Comparison of ENCODE assay signal across 9 cellular contexts in genomic region chr12:96241484-96242256, GRCh38. TPM values are rescaled to one million over a fixed set of nuclear protein-coding genes. Genes with fewer than 3 reads are reported as not detected.
DNase-seq lines count a peak whose midpoint lies in the region; ATAC-seq, FAIRE-seq and TF ChIP-seq lines count a peak whose summit lies in the region.
"Had no signal": no experiment of that assay in that cellular context is flagged by ENCODE, and none has a peak within 500 bp of the region (broad histone marks: within the 10 kb centered on the region; RNA-seq: fewer than 3 reads in every experiment).

No MANE protein-coding gene starts in this region.

- WGBS in gastroesophageal sphincter (ENCODE audit: low coverage in 1 of 2), 2 donors: 0 to 26% methylated on average over 5 to 11 of the region's 13 CpGs

- no peak overlapping the region for H3K4me3 ChIP-seq in gastroesophageal sphincter

- ATAC-seq in gastroesophageal sphincter: peak; percentile 81
- no peak for ATAC-seq in GM21390 (IDR thresholded peaks at IDR 0.05; ENCODE audit: unreplicated experiment)
- ATAC-seq in GM21619 (IDR thresholded peaks at IDR 0.05; ENCODE audit: unreplicated experiment): no peak

- no peak for TF ChIP-seq POLR2A in gastroesophageal sphincter (IDR thresholded peaks at IDR 0.05)

- peaks cover 3% of the 10 kb centered on the region for H3K27me3 Mint-ChIP-seq in HFFc6 (ENCODE audit: insufficient read depth)

- peaks cover 15% of the 10 kb centered on the region; the same call in 1 of the 2 replicates for H3K36me3 Mint-ChIP-seq in HFFc6 (ENCODE audit: low read depth)

- peak overlapping the region; percentile 43; the same call in 1 of the 2 replicates for H3K27ac Mint-ChIP-seq in HFFc6

- no peak overlapping the region for H3K4me3 Mint-ChIP-seq in HFFc6

- peaks cover 0 to 3% of the 10 kb centered on the region in 2 donors for H3K36me3 ChIP-seq in gastroesophageal sphincter

- TF ChIP-seq CTCF in HFFc6 (IDR thresholded peaks at IDR 0.05) (no peak), gastroesophageal sphincter (IDR thresholded peaks at IDR 0.05) (no peak)

- no peak for DNase-seq in HFFc6
- peak; percentile 48 for DNase-seq in activated T-cell treated with anti-CD3 and anti-CD28 coated beads for 1 hour (ENCODE audit: low read depth)
- DNase-seq in stimulated activated CD4-positive, alpha-beta T cell treated with anti-CD3 and anti-CD28 coated beads, Interleukin-4, amount 100 ng/mL, for 24 hours: peak; percentile 64
- no peak for DNase-seq in GM19239 (ENCODE audit: insufficient read length, low spot score)
- no peak for DNase-seq in globus pallidus (ENCODE audit: low spot score)

- TF ChIP-seq EP300 in gastroesophageal sphincter (IDR thresholded peaks at IDR 0.05): no peak

- peaks cover 61% of the 10 kb centered on the region for H3K4me1 Mint-ChIP-seq in HFFc6 (ENCODE audit: low read depth)

- no peak for FAIRE-seq in GM19239 (lab: Jason Lieb, UNC)
- FAIRE-seq: H1 had no signal

- H3K9me3 ChIP-seq in gastroesophageal sphincter: no peaks in the 10 kb centered on the region

- no peaks in the 10 kb centered on the region for H3K27me3 ChIP-seq in gastroesophageal sphincter

- no peaks in the 10 kb centered on the region for H3K9me3 Mint-ChIP-seq in HFFc6

- H3K4me1 ChIP-seq in gastroesophageal sphincter: peaks cover 35 to 69% (median 52%) of the 10 kb centered on the region in 3 donors

- H3K27ac ChIP-seq in gastroesophageal sphincter: peak overlapping the region; percentile 81 to 95 (median 94)

RNA-seq across cellular contexts. Expression of gene ELK3, which starts 47.5 kb away (rescaled TPM):
- total RNA-seq in HFFc6 (2021; fragmentation: NEBNext Ultra II Directional; extraction: Animal tissue kit (Norgen Biotek cat#: 25700)): 10 to 100 TPM; 54.5 to 80.7 (median 71.9) TPM
- total RNA-seq in gastroesophageal sphincter: 10 to 100 TPM; 10.1 to 25.3 (median 23.4) TPM

Comparison
In these comparisons a context has a peak if more than half of its experiments do, and no peak if none do; other contexts are left out.
1. DNase-seq: peak in activated T-cell treated with anti-CD3 and anti-CD28 coated beads for 1 hour (single experiment) and stimulated activated CD4-positive, alpha-beta T cell treated with anti-CD3 and anti-CD28 coated beads, Interleukin-4, amount 100 ng/mL, for 24 hours (single experiment); none in HFFc6 (single experiment), GM19239 (single experiment) and globus pallidus (single experiment).